Comparison of ENCODE assay signal across 1 cellular context in the genomic region with DNA sequence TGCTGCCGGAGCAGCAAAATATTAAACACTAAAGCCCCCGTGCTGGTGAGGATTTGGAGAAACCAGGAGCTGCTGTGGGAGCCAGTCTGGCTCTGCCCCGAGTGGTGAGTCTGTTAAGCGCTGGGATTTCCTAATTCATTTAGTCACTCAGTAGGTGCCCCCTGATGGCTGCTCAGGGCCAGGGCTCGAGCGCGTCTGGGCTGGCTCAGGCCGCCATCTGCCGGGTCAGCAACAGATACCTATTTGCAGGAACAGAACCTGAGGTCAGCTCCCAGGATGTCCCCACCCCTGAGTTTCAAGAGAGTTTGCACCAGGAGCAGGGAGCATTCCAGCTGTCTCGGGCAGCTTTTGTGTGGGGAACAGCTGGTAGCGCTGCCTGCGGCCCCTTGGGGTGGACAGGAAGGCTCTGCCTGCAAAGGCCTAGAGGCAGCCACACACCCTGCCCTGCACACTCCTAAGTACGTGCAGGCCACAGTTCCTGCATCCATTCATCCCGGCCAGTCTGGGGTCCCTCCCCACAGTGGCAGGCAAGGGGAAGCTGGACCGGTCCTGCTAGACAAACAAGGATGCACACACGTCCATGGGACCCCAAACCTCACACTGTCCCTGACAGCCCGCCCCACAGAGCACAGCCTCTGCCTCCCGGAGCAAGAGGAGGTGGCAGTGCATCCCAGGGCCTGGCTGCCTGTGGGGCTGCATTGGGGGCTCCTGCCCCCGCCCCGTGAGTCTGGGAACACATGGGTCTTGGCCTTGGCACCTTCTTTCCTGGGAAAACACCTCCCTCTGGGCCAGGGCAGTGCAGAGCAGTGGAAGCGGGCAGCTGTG.
A peak's percentile ranks its signal among the peaks of the same experiment; 100 is the strongest.
TF ChIP-seq lines count a peak whose summit lies in the region.

No MANE protein-coding gene starts in this region.

TF ChIP-seq in H1, 55 proteins besides CTCF, POLR2A, EP300 and RAD21:
- TF ChIP-seq YY1 (IDR thresholded peaks at IDR 0.05; ENCODE audit: low read depth, low read length) = peak; percentile 68
- TF ChIP-seq ASH2L (IDR thresholded peaks at IDR 0.05; ENCODE audit: low read length) = no peak
- TF ChIP-seq JUN (IDR thresholded peaks at IDR 0.05; ENCODE audit: low read depth, low read length) = no peak
- TF ChIP-seq SIRT6 (IDR thresholded peaks at IDR 0.05; ENCODE audit: low read length) = no peak
- TF ChIP-seq SIX5 (IDR thresholded peaks at IDR 0.05; ENCODE audit: low read depth, low read length) = no peak
- 0 out of 2 replicates have a peak, but pooled peaks have one; percentile 39 for TF ChIP-seq JUND (IDR thresholded peaks at IDR 0.05; ENCODE audit: low read length)
- no peak for TF ChIP-seq TBP (IDR thresholded peaks at IDR 0.05; ENCODE audit: low read depth, low read length)
- TF ChIP-seq RXRA (IDR thresholded peaks at IDR 0.05; ENCODE audit: insufficient read depth, low read depth, low read length) = no peak
